Comparison of ENCODE assay signal across 1 cellular context in the genomic region with DNA sequence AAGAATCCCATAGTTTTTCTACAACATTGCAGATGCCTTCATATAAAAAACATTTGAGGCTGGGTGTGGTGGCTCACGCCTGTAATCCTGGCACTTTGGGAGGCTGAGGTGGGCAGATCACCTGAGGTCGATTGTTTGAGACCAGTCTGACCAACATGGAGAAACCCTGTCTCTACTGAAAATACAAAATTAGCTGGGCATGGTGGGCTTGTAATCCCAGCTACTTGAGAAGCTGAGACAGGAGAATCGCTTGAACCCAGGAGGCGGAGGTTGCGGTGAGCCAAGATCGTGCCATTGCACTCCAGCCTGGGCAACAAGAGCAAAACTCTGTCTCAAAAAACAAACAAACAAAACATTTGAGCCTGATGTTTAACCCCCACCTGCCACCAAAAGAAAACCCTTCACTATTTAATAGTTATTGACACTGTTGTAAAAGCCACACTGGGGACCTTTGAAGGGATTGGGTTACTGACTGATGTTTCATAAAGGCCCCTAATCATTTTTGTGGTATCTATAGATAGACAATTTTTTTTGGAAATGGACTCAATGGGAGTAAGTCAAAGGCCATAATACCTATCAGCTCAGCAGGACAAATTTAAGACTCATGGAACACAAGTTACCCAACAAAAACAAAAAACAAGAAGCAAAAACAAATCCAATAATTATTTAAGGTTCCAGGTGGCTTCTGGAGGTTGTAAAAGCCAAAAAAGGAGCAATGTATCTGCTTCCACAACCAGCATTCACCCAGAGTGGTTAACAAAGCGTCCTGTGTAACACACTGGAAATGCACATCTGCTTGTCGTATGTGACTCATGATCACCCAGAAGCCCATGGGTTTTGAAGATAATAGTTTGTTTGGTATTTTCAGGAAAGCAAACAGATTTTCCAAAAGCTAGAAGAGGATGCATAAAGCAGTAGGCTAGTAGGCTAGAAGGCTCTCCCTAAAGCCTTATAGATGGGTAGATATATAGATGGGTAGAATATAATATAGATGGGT.
TF ChIP-seq lines count a peak whose summit lies in the region.

No MANE protein-coding gene starts in this region.

TF ChIP-seq in K562, 482 proteins besides CTCF, POLR2A, EP300 and RAD21 (continued from another document and continues in another):
- TF ChIP-seq CREB3 (tag; conservative IDR thresholded peaks at IDR 0.05; ENCODE audit: low read depth) (peak; percentile 19; the same call in 1 of the 2 replicates), TRIM24 (IDR thresholded peaks at IDR 0.05) (0 out of 4 replicates have a peak, but pooled peaks of 1 of the 2 experiments have one; percentile 16), ZFP91 (CRISPR knock-in tag; IDR thresholded peaks at IDR 0.05) (no peak), PRMT5 (CRISPR knock-in tag; IDR thresholded peaks at IDR 0.05) (no peak), CHD2 (IDR thresholded peaks at IDR 0.05; ENCODE audit: low read depth, low read length) (no peak), SPI1 (IDR thresholded peaks at IDR 0.05; ENCODE audit: borderline replicate concordance, low read depth, low read length) (no peak), EZH2 (IDR thresholded peaks at IDR 0.05; ENCODE audit: borderline replicate concordance, low read depth, low read length) (no peak), ZNF511 (CRISPR knock-in tag; IDR thresholded peaks at IDR 0.05) (no peak), GABPB1 (CRISPR knock-in tag; IDR thresholded peaks at IDR 0.05) (no peak), ZNF740 (CRISPR knock-in tag; IDR thresholded peaks at IDR 0.05) (peak; percentile 2; the same call in 1 of the 2 replicates), ZNF740 (tag; IDR thresholded peaks at IDR 0.05) (peak in 1 of 2 experiments; percentile 51; a peak in 3 of 4 replicates), ZFP36 (IDR thresholded peaks at IDR 0.05; ENCODE audit: low read depth, low read length, partially characterized antibody) (no peak), U2AF1 (optimal IDR thresholded peaks at IDR 0.05; ENCODE audit: low read depth, low read length) (no peak), ZNF133 (CRISPR knock-in tag; IDR thresholded peaks at IDR 0.05) (no peak), ZBTB17 (CRISPR knock-in tag; IDR thresholded peaks at IDR 0.05) (no peak), TAL1 (IDR thresholded peaks at IDR 0.05) (peak; percentile 16; the same call in 1 of the 2 replicates), HMG20A (CRISPR knock-in tag; conservative IDR thresholded peaks at IDR 0.05) (0 out of 2 replicates have a peak, but pooled peaks have one; percentile 3), ZNF253 (CRISPR knock-in tag; conservative IDR thresholded peaks at IDR 0.05) (0 out of 2 replicates have a peak, but pooled peaks have one; percentile 36), ZSCAN29 (IDR thresholded peaks at IDR 0.05) (peak; percentile 47; the same call in 1 of the 2 replicates), RB1 (IDR thresholded peaks at IDR 0.05; ENCODE audit: low read depth) (no peak), FUS (optimal IDR thresholded peaks at IDR 0.05; ENCODE audit: low read depth, low read length) (no peak), SUPT5H (IDR thresholded peaks at IDR 0.05) (no peak; the same call in 1 of the 2 replicates), ZKSCAN3 (CRISPR knock-in tag; IDR thresholded peaks at IDR 0.05) (0 out of 2 replicates have a peak, but pooled peaks have one; percentile 42), MYC (IDR thresholded peaks at IDR 0.05; ENCODE audit: low read depth, low read length) (no peak), MYC (CRISPR knock-in tag; IDR thresholded peaks at IDR 0.05; ENCODE audit: borderline replicate concordance, low read depth) (0 out of 2 replicates have a peak, but pooled peaks have one; percentile 40), UBTF (IDR thresholded peaks at IDR 0.05; ENCODE audit: borderline replicate concordance in 1 of 2, low read depth in 2 of 2, low read length in 2 of 2) (no peak), ATF4 (CRISPR knock-in tag; IDR thresholded peaks at IDR 0.05) (0 out of 2 replicates have a peak, but pooled peaks have one; percentile 48), ZNF518B (CRISPR knock-in tag; IDR thresholded peaks at IDR 0.05) (no peak), ZNF436 (CRISPR knock-in tag; IDR thresholded peaks at IDR 0.05) (no peak), ZNF444 (CRISPR knock-in tag; IDR thresholded peaks at IDR 0.05) (no peak), GATAD2B (IDR thresholded peaks at IDR 0.05; ENCODE audit: borderline replicate concordance) (0 out of 2 replicates have a peak, but pooled peaks have one; percentile 4), FOXA1 (IDR thresholded peaks at IDR 0.05; ENCODE audit: borderline replicate concordance) (no peak)
- TF ChIP-seq, protein P1, sequence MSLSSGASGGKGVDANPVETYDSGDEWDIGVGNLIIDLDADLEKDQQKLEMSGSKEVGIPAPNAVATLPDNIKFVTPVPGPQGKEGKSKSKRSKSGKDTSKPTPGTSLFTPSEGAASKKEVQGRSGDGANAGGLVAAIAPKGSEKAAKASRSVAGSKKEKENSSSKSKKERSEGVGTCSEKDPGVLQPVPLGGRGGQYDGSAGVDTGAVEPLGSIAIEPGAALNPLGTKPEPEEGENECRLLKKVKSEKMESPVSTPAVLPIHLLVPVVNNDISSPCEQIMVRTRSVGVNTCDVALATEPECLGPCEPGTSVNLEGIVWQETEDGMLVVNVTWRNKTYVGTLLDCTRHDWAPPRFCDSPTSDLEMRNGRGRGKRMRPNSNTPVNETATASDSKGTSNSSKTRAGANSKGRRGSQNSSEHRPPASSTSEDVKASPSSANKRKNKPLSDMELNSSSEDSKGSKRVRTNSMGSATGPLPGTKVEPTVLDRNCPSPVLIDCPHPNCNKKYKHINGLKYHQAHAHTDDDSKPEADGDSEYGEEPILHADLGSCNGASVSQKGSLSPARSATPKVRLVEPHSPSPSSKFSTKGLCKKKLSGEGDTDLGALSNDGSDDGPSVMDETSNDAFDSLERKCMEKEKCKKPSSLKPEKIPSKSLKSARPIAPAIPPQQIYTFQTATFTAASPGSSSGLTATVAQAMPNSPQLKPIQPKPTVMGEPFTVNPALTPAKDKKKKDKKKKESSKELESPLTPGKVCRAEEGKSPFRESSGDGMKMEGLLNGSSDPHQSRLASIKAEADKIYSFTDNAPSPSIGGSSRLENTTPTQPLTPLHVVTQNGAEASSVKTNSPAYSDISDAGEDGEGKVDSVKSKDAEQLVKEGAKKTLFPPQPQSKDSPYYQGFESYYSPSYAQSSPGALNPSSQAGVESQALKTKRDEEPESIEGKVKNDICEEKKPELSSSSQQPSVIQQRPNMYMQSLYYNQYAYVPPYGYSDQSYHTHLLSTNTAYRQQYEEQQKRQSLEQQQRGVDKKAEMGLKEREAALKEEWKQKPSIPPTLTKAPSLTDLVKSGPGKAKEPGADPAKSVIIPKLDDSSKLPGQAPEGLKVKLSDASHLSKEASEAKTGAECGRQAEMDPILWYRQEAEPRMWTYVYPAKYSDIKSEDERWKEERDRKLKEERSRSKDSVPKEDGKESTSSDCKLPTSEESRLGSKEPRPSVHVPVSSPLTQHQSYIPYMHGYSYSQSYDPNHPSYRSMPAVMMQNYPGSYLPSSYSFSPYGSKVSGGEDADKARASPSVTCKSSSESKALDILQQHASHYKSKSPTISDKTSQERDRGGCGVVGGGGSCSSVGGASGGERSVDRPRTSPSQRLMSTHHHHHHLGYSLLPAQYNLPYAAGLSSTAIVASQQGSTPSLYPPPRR (CRISPR knock-in tag; IDR thresholded peaks at IDR 0.05; ENCODE audit: borderline replicate concordance), result no peak
- TF ChIP-seq, protein P2, sequence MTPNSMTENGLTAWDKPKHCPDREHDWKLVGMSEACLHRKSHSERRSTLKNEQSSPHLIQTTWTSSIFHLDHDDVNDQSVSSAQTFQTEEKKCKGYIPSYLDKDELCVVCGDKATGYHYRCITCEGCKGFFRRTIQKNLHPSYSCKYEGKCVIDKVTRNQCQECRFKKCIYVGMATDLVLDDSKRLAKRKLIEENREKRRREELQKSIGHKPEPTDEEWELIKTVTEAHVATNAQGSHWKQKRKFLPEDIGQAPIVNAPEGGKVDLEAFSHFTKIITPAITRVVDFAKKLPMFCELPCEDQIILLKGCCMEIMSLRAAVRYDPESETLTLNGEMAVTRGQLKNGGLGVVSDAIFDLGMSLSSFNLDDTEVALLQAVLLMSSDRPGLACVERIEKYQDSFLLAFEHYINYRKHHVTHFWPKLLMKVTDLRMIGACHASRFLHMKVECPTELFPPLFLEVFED (CRISPR knock-in tag; conservative IDR thresholded peaks at IDR 0.05), result no peak
- TF ChIP-seq, protein P3, sequence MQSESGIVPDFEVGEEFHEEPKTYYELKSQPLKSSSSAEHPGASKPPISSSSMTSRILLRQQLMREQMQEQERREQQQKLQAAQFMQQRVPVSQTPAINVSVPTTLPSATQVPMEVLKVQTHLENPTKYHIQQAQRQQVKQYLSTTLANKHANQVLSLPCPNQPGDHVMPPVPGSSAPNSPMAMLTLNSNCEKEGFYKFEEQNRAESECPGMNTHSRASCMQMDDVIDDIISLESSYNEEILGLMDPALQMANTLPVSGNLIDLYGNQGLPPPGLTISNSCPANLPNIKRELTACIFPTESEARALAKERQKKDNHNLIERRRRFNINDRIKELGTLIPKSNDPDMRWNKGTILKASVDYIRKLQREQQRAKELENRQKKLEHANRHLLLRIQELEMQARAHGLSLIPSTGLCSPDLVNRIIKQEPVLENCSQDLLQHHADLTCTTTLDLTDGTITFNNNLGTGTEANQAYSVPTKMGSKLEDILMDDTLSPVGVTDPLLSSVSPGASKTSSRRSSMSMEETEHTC (IDR thresholded peaks at IDR 0.05), result no peak
